ENCODE assay signal across 9 cellular contexts in the genomic region with DNA sequence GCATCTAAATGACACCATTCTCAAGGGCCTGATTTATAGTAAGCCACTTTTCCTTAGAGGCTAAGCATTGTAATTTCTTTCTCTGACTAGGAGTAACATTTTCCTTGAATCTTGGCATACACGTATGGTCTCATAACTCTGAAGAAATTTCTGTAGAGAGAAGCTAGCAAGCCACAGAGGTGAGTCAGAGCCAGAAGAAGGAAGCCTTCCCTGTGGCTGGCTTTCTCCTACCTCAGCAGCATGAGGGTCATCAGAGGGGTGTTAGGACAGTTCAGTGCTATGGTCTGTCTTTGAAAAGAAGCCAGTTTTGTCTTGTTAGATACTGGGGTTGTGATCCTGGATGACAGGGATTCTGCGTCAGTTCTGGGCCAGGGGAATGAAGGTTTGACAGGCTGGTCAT. TPM values are rescaled to one million over a fixed set of nuclear protein-coding genes. Genes with fewer than 3 reads are reported as not detected.
DNase-seq lines count a peak whose midpoint lies in the region; ATAC-seq, FAIRE-seq and TF ChIP-seq lines count a peak whose summit lies in the region.
"Had no signal": no experiment of that assay in that cellular context is flagged by ENCODE, and none has a peak within 500 bp of the region (broad histone marks: within the 10 kb centered on the region; RNA-seq: fewer than 3 reads in every experiment).

No MANE protein-coding gene starts in this region.

- H3K9me3 Mint-ChIP-seq in activated T-helper 1 cell treated with anti-CD3 and anti-CD28 coated beads, Interleukin-12 subunit alpha, Interleukin-12 subunit beta, Interleukin-2, Interleukin-4 antibody, amounts not matched to agents 30 ng/mL and 10 ng/mL and 1 ng/mL, durations not matched to agents 14 hours and 24 hours and 36 hours = no peaks in the 10 kb centered on the region
- no peaks in the 10 kb centered on the region for H3K9me3 Mint-ChIP-seq in Caco-2 (ENCODE audit: unreplicated experiment)

- peak overlapping the region; percentile 91 for H3K4me2 ChIP-seq in hepatocyte

- peaks cover 5% of the 10 kb centered on the region for H3K27me3 Mint-ChIP-seq in activated T-helper 1 cell treated with anti-CD3 and anti-CD28 coated beads, Interleukin-12 subunit alpha, Interleukin-12 subunit beta, Interleukin-2, Interleukin-4 antibody, amounts not matched to agents 30 ng/mL and 10 ng/mL and 1 ng/mL, durations not matched to agents 14 hours and 24 hours and 36 hours (ENCODE audit: insufficient read depth)
- H3K27me3 Mint-ChIP-seq in Caco-2 (ENCODE audit: insufficient read depth, unreplicated experiment) = no peaks in the 10 kb centered on the region

- FAIRE-seq in pancreas (lab: Jason Lieb, UNC) = no peak

- H3K27ac ChIP-seq in hepatocyte (peak overlapping the region; percentile 55), pancreas (no peak overlapping the region)

- no peaks in the 10 kb centered on the region for H3K27me3 ChIP-seq in hepatocyte
- H3K27me3 ChIP-seq in pancreas = no peaks in the 10 kb centered on the region
- H3K27me3 ChIP-seq in Caco-2 (replicated peaks; ENCODE audit: control insufficient read depth, insufficient read depth, low read length) = no peaks in the 10 kb centered on the region

- H3K4me1 ChIP-seq in hepatocyte (ENCODE audit: insufficient read depth) = peaks cover 45% of the 10 kb centered on the region
- peaks cover 0 to 15% (median 5%) of the 10 kb centered on the region in 3 donors for H3K4me1 ChIP-seq in pancreas
- peaks cover 59% of the 10 kb centered on the region for H3K4me1 ChIP-seq in Caco-2

- H3K79me2 ChIP-seq in hepatocyte = peaks cover 67% of the 10 kb centered on the region

- no peak for ATAC-seq in pancreas

- H3K36me3 ChIP-seq in hepatocyte (replicated peaks; ENCODE audit: insufficient read depth, low read depth) (no peaks in the 10 kb centered on the region), pancreas (no peaks in the 10 kb centered on the region), Caco-2 (ENCODE audit: control insufficient read depth, insufficient read depth, low read length) (no peaks in the 10 kb centered on the region)

- H2AFZ ChIP-seq in hepatocyte = no peak overlapping the region

- H3K9me3 ChIP-seq in hepatocyte (ENCODE audit: low read depth) = no peaks in the 10 kb centered on the region
- H3K9me3 ChIP-seq in pancreas = no peaks in the 10 kb centered on the region
- H3K9me3 ChIP-seq in Caco-2 = no peaks in the 10 kb centered on the region

- no peak for TF ChIP-seq CTCF in hepatocyte (IDR thresholded peaks at IDR 0.05; ENCODE audit: poor library complexity)
- TF ChIP-seq CTCF in pancreas (IDR thresholded peaks at IDR 0.05) = no peak
- TF ChIP-seq CTCF in Caco-2 (IDR thresholded peaks at IDR 0.05; ENCODE audit: insufficient read depth in 1 of 2, low read depth in 1 of 2, low read length in 1 of 2, severe bottlenecking in 1 of 2, unreplicated experiment in 1 of 2) = no peak

- no peaks in the 10 kb centered on the region for H4K20me1 ChIP-seq in hepatocyte (ENCODE audit: insufficient read depth, poor library complexity, severe bottlenecking)

- peak overlapping the region; percentile 20 for H3K4me3 Mint-ChIP-seq in activated T-helper 1 cell treated with anti-CD3 and anti-CD28 coated beads, Interleukin-12 subunit alpha, Interleukin-12 subunit beta, Interleukin-2, Interleukin-4 antibody, amounts not matched to agents 30 ng/mL and 10 ng/mL and 1 ng/mL, durations not matched to agents 14 hours and 24 hours and 36 hours
- no peak overlapping the region for H3K4me3 Mint-ChIP-seq in Caco-2 (ENCODE audit: unreplicated experiment)

- no peaks in the 10 kb centered on the region for H3K9me2 ChIP-seq in hepatocyte (replicated peaks; ENCODE audit: insufficient read depth)

- no TSS peak for BruUV-seq in Caco-2 (replicated peaks; lab: Mats Ljungman, UMichigan)

- peaks cover 78% of the 10 kb centered on the region for H3K4me1 Mint-ChIP-seq in activated T-helper 1 cell treated with anti-CD3 and anti-CD28 coated beads, Interleukin-12 subunit alpha, Interleukin-12 subunit beta, Interleukin-2, Interleukin-4 antibody, amounts not matched to agents 30 ng/mL and 10 ng/mL and 1 ng/mL, durations not matched to agents 14 hours and 24 hours and 36 hours (ENCODE audit: low read depth)
- peaks cover 45% of the 10 kb centered on the region for H3K4me1 Mint-ChIP-seq in Caco-2 (ENCODE audit: low read depth, unreplicated experiment)

- peak overlapping the region; percentile 8 for H3K27ac Mint-ChIP-seq in activated T-helper 1 cell treated with anti-CD3 and anti-CD28 coated beads, Interleukin-12 subunit alpha, Interleukin-12 subunit beta, Interleukin-2, Interleukin-4 antibody, amounts not matched to agents 30 ng/mL and 10 ng/mL and 1 ng/mL, durations not matched to agents 14 hours and 24 hours and 36 hours
- H3K27ac Mint-ChIP-seq in Caco-2 (ENCODE audit: unreplicated experiment) = no peak overlapping the region

- intact Hi-C loops in activated T-helper 1 cell treated with anti-CD3 and anti-CD28 coated beads, Interleukin-12 subunit alpha, Interleukin-12 subunit beta, Interleukin-2, Interleukin-4 antibody, amounts not matched to agents 30 ng/mL and 10 ng/mL and 1 ng/mL, durations not matched to agents 14 hours and 24 hours and 36 hours (cut with micrococcal nuclease) = loop anchor here (1.0 to 5.0 kb wide), 7 partner anchors 18 to 857 kb away; partner anchors contain the start of genes INIP and UGCG
- intact Hi-C loops in pancreas (cut with DNase I) = no loop called here
- intact Hi-C loops in Caco-2 (cut with micrococcal nuclease; ENCODE audit: unreplicated experiment) = no loop called here

- H3K4me3 ChIP-seq in hepatocyte = no peak overlapping the region
- H3K4me3 ChIP-seq in pancreas = no peak overlapping the region
- H3K4me3 ChIP-seq in Caco-2 (ENCODE audit: low read depth, low read length) = no peak overlapping the region

- POLR2A ChIA-PET in Caco-2 (lab: Charles Lee) = no interaction called here

- 89% methylated on average over 2 of the region's 2 CpGs for WGBS in hepatocyte (ENCODE audit: low lambda C conversion rate, missing lambda C conversion rate)
- 87 to 90% methylated on average over 2 of the region's 2 CpGs for WGBS in pancreas, 2 donors

- DNase-seq in stimulated activated CD4-positive, alpha-beta T cell treated with anti-CD3 and anti-CD28 coated beads, Interleukin-1b, Interleukin-23, amount 100 ng/mL, for 48 hours = peak; percentile 25
- no peak for DNase-seq in stimulated activated CD4-positive, alpha-beta T cell treated with anti-CD3 and anti-CD28 coated beads, Interleukin-4, amount 100 ng/mL, for 1 hour
- no peak for DNase-seq in activated T-helper 1 cell treated with anti-CD3 and anti-CD28 coated beads, Interleukin-12 subunit alpha, Interleukin-12 subunit beta, Interleukin-2, Interleukin-4 antibody, amounts not matched to agents 30 ng/mL and 10 ng/mL and 1 ng/mL, durations not matched to agents 14 hours and 24 hours and 36 hours (ENCODE audit: low spot score)
- DNase-seq in hepatocyte (ENCODE audit: low spot score) (peak; percentile 57), pancreas (no peak), germinal center (ENCODE audit: low spot score) (no peak), Caco-2 (no peak), DMS 273 treated with DMSO at 0.1 percent for 48 hours (lab: John Stamatoyannopoulos, UW) (no peak)
- DNase-seq: NCI-H526 treated with DMSO at 0.1 percent for 48 hours had no signal

- CTCF ChIA-PET in Caco-2 (lab: Charles Lee) = interaction anchor here (1.1 kb wide), 1 partner anchor 35 kb away, joined by 3 read pairs; no protein-coding TSS in a partner anchor

- H3K36me3 Mint-ChIP-seq in activated T-helper 1 cell treated with anti-CD3 and anti-CD28 coated beads, Interleukin-12 subunit alpha, Interleukin-12 subunit beta, Interleukin-2, Interleukin-4 antibody, amounts not matched to agents 30 ng/mL and 10 ng/mL and 1 ng/mL, durations not matched to agents 14 hours and 24 hours and 36 hours (ENCODE audit: low read depth) = peaks cover 13% of the 10 kb centered on the region
- H3K36me3 Mint-ChIP-seq in Caco-2 (ENCODE audit: insufficient read depth, unreplicated experiment) = no peaks in the 10 kb centered on the region

RNA-seq across cellular contexts. Expression of gene SNX30, which starts 3.2 kb away (rescaled TPM):
- 1.9 and 2.1 TPM in 2 replicates for total RNA-seq in activated T-helper 1 cell treated with anti-CD3 and anti-CD28 coated beads, Interleukin-12 subunit alpha, Interleukin-12 subunit beta, Interleukin-2, Interleukin-4 antibody, amounts not matched to agents 30 ng/mL and 10 ng/mL and 1 ng/mL, durations not matched to agents 14 hours and 24 hours and 36 hours
- total RNA-seq in hepatocyte (29.1 and 32.2 TPM in 2 replicates), pancreas (1 to 10 TPM; 4.1 to 8.2 (median 4.4) TPM), Caco-2 (2022) (20.6 and 21.8 TPM in 2 replicates)
- polyA plus RNA-seq in hepatocyte (5.3 and 6.4 TPM in 2 replicates), pancreas (1 to 10 TPM; 2.1 to 2.8 TPM)

RNA-seq across cellular contexts. Expression of gene INIP, which starts 35.8 kb away (rescaled TPM):
- total RNA-seq in activated T-helper 1 cell treated with anti-CD3 and anti-CD28 coated beads, Interleukin-12 subunit alpha, Interleukin-12 subunit beta, Interleukin-2, Interleukin-4 antibody, amounts not matched to agents 30 ng/mL and 10 ng/mL and 1 ng/mL, durations not matched to agents 14 hours and 24 hours and 36 hours = 38.3 and 46.4 TPM in 2 replicates
- total RNA-seq in hepatocyte (28.7 and 37.4 TPM in 2 replicates), pancreas (10 to 100 TPM in 2 of 6 donors, 1 to 10 TPM in 4; 5.7 to 13.2 (median 8.8) TPM), Caco-2 (2022) (30.2 and 31.9 TPM in 2 replicates)
- polyA plus RNA-seq in hepatocyte (16.2 and 19.3 TPM in 2 replicates), pancreas (1 to 10 TPM; 5.2 to 5.9 TPM)

Comparison
In these comparisons a context has a peak if more than half of its experiments do, and no peak if none do; other contexts are left out.
1. DNase-seq: peak in stimulated activated CD4-positive, alpha-beta T cell treated with anti-CD3 and anti-CD28 coated beads, Interleukin-1b, Interleukin-23, amount 100 ng/mL, for 48 hours (single experiment) and hepatocyte (single experiment); none in stimulated activated CD4-positive, alpha-beta T cell treated with anti-CD3 and anti-CD28 coated beads, Interleukin-4, amount 100 ng/mL, for 1 hour (single experiment), activated T-helper 1 cell treated with anti-CD3 and anti-CD28 coated beads, Interleukin-12 subunit alpha, Interleukin-12 subunit beta, Interleukin-2, Interleukin-4 antibody, amounts not matched to agents 30 ng/mL and 10 ng/mL and 1 ng/mL, durations not matched to agents 14 hours and 24 hours and 36 hours (single experiment), pancreas (0 of 6), germinal center (single experiment), Caco-2 (0 of 2) and DMS 273 treated with DMSO at 0.1 percent for 48 hours (single experiment).